ENCODE assay signal across 8 cellular contexts in genomic region chr1:8523641-8524206, GRCh38.
DNase-seq lines count a peak whose midpoint lies in the region; ATAC-seq, FAIRE-seq and TF ChIP-seq lines count a peak whose summit lies in the region.
"Had no signal": no experiment of that assay in that cellular context is flagged by ENCODE, and none has a peak within 500 bp of the region (broad histone marks: within the 10 kb centered on the region; RNA-seq: fewer than 3 reads in every experiment).

No MANE protein-coding gene starts in this region.

- DNase-seq in GM18507 (ENCODE audit: extremely low spot score, insufficient read length, low read depth) (no peak), T follicular helper cell (ENCODE audit: low read depth) (peak; percentile 6), esophagus muscularis mucosa (ENCODE audit: extremely low spot score) (no peak), DMS 273 (lab: John Stamatoyannopoulos, UW; ENCODE audit: unreplicated experiment) (no peak), urothelium cell line (ENCODE audit: low spot score) (no peak)

- TF ChIP-seq POLR2A in esophagus muscularis mucosa (IDR thresholded peaks at IDR 0.05; ENCODE audit: low read depth), result no peak

- no peak overlapping the region for H3K4me3 ChIP-seq in esophagus muscularis mucosa
- no peak overlapping the region for H3K4me3 ChIP-seq in skin epidermis

- H3K36me3 ChIP-seq in esophagus muscularis mucosa, result no peaks in the 10 kb centered on the region

- intact Hi-C loops in esophagus muscularis mucosa (cut with DNase I), result no loop called here

- peaks cover 40 to 66% (median 49%) of the 10 kb centered on the region in 4 donors for H3K4me1 ChIP-seq in esophagus muscularis mucosa

- no peak for TF ChIP-seq EP300 in esophagus muscularis mucosa (IDR thresholded peaks at IDR 0.05)

- WGBS in esophagus muscularis mucosa, result 60% methylated on average over 5 of the region's 5 CpGs

- no peaks in the 10 kb centered on the region for H3K9me3 ChIP-seq in esophagus muscularis mucosa

- peak; percentile 48 for FAIRE-seq in GM18507 (lab: Jason Lieb, UNC)
- FAIRE-seq in urothelium cell line (lab: Jason Lieb, UNC), result no peak
- FAIRE-seq: islet of Langerhans had no signal

- H3K27ac ChIP-seq in esophagus muscularis mucosa (replicated peaks in 1 of 4) (peak overlapping the region; percentile 16 to 80 (median 64)), skin epidermis (peak overlapping the region in 15 of 21 experiments; percentile 7 to 96 (median 76))

- TF ChIP-seq CTCF in esophagus muscularis mucosa (IDR thresholded peaks at IDR 0.05), result no peak

- H3K27me3 ChIP-seq in esophagus muscularis mucosa, result no peaks in the 10 kb centered on the region

- ATAC-seq in GM21825 (IDR thresholded peaks at IDR 0.05; ENCODE audit: unreplicated experiment), result no peak
